ENCODE assay signal across 29 cellular contexts in genomic region chr15:74669627-74670026, GRCh38. TPM values are rescaled to one million over a fixed set of nuclear protein-coding genes. Genes with fewer than 3 reads are reported as not detected.
"Had no signal": no experiment of that assay in that cellular context is flagged by ENCODE, and none has a peak within 500 bp of the region (broad histone marks: within the 10 kb centered on the region; RNA-seq: fewer than 3 reads in every experiment).

No MANE protein-coding gene starts in this region.

- H3K27me3 Mint-ChIP-seq: stimulated activated memory B cell treated with anti-CD40 and anti-IgM and Interleukin-4, amounts not matched to agents 10 μg/mL and 1 μg/mL and 100 μg/mL, for 72 hours; stimulated activated naive B cell treated with anti-CD40 and anti-IgM and Interleukin-4, amounts not matched to agents 10 μg/mL and 1 μg/mL and 100 μg/mL, for 72 hours; stimulated activated naive CD8-positive, alpha-beta T cell treated with anti-CD3 and anti-CD28 coated beads, Interleukin-15, amount 100 ng/mL, for 72 hours; stimulated activated naive CD8-positive, alpha-beta T cell treated with anti-CD3 and anti-CD28 coated beads, Interleukin-15, Interleukin-2, amounts not matched to agents 100 ng/mL and 50 ng/mL, for 24 hours; type B pancreatic cell had no signal

- H3K9me3 ChIP-seq: stomach, suprapubic skin, testis, thoracic aorta, thyroid gland, tibial artery, tibial nerve, transverse colon, upper lobe of left lung, upper lobe of right lung, uterus, vagina had no signal

- H3K9me3 Mint-ChIP-seq: stimulated activated effector memory CD8-positive, alpha-beta T cell treated with anti-CD3 and anti-CD28 coated beads, Interleukin-12 subunit alpha, Interleukin-12 subunit beta, amount 100 ng/mL, for 72 hours; stimulated activated memory B cell treated with anti-CD40 and anti-IgM and Interleukin-4, amounts not matched to agents 10 μg/mL and 1 μg/mL and 100 μg/mL, for 72 hours; stimulated activated naive B cell treated with anti-CD40 and anti-IgM and Interleukin-4, amounts not matched to agents 10 μg/mL and 1 μg/mL and 100 μg/mL, for 72 hours; stimulated activated naive CD8-positive, alpha-beta T cell treated with anti-CD3 and anti-CD28 coated beads, Interleukin-15, amount 100 ng/mL, for 72 hours; stimulated activated naive CD8-positive, alpha-beta T cell treated with anti-CD3 and anti-CD28 coated beads, Interleukin-15, Interleukin-2, amounts not matched to agents 100 ng/mL and 50 ng/mL, for 24 hours had no signal

- H3K4me3 ChIP-seq: stomach, suprapubic skin, testis, thoracic aorta, thyroid gland, tibial artery, tibial nerve, transverse colon, upper lobe of left lung, upper lobe of right lung, uterus, vagina had no signal

- H3K4me3 Mint-ChIP-seq: stimulated activated effector memory CD8-positive, alpha-beta T cell treated with anti-CD3 and anti-CD28 coated beads, Interleukin-12 subunit alpha, Interleukin-12 subunit beta, amount 100 ng/mL, for 72 hours; stimulated activated memory B cell treated with anti-CD40 and anti-IgM and Interleukin-4, amounts not matched to agents 10 μg/mL and 1 μg/mL and 100 μg/mL, for 72 hours; stimulated activated naive B cell treated with anti-CD40 and anti-IgM and Interleukin-4, amounts not matched to agents 10 μg/mL and 1 μg/mL and 100 μg/mL, for 72 hours; stimulated activated naive CD8-positive, alpha-beta T cell treated with anti-CD3 and anti-CD28 coated beads, Interleukin-15, amount 100 ng/mL, for 72 hours; stimulated activated naive CD8-positive, alpha-beta T cell treated with anti-CD3 and anti-CD28 coated beads, Interleukin-15, Interleukin-2, amounts not matched to agents 100 ng/mL and 50 ng/mL, for 24 hours; type B pancreatic cell had no signal

- H3K27ac ChIP-seq: stomach, suprapubic skin, testis, thoracic aorta, thyroid gland, tibial artery, tibial nerve, transverse colon, upper lobe of right lung, uterus, vagina had no signal

- H3K27ac Mint-ChIP-seq: stimulated activated effector memory CD8-positive, alpha-beta T cell treated with anti-CD3 and anti-CD28 coated beads, Interleukin-12 subunit alpha, Interleukin-12 subunit beta, amount 100 ng/mL, for 72 hours; stimulated activated memory B cell treated with anti-CD40 and anti-IgM and Interleukin-4, amounts not matched to agents 10 μg/mL and 1 μg/mL and 100 μg/mL, for 72 hours; stimulated activated naive B cell treated with anti-CD40 and anti-IgM and Interleukin-4, amounts not matched to agents 10 μg/mL and 1 μg/mL and 100 μg/mL, for 72 hours; stimulated activated naive CD8-positive, alpha-beta T cell treated with anti-CD3 and anti-CD28 coated beads, Interleukin-15, amount 100 ng/mL, for 72 hours; stimulated activated naive CD8-positive, alpha-beta T cell treated with anti-CD3 and anti-CD28 coated beads, Interleukin-15, Interleukin-2, amounts not matched to agents 100 ng/mL and 50 ng/mL, for 24 hours; type B pancreatic cell had no signal

- H3K4me1 ChIP-seq: suprapubic skin, testis, uterus, vagina had no signal

- H3K36me3 ChIP-seq: uterus had no signal

- DNase-seq: stimulated activated CD4-positive, alpha-beta T cell treated with anti-CD3 and anti-CD28 coated beads, Interleukin-2, amount 100 ng/mL, for 48 hours; stimulated activated CD4-positive, alpha-beta T cell treated with anti-CD3 and anti-CD28 coated beads, Interleukin-4, amount 100 ng/mL, for 1 hour; stimulated activated CD4-positive, alpha-beta T cell treated with anti-CD3 and anti-CD28 coated beads, Interleukin-4, amount 100 ng/mL, for 24 hours; stimulated activated CD4-positive, alpha-beta T cell treated with anti-CD3 and anti-CD28 coated beads, Interleukin-4, amount 100 ng/mL, for 4 hours; stimulated activated CD8-positive, alpha-beta memory T cell treated with anti-CD3 and anti-CD28 coated beads, Interleukin-4, amount 100 ng/mL, for 48 hours; stimulated activated naive B cell treated with anti-CD40 and anti-IgM and Interleukin-4, amounts not matched to agents 10 μg/mL and 1 μg/mL and 100 μg/mL, for 72 hours; stimulated activated naive CD4-positive, alpha-beta T cell; stimulated activated naive CD4-positive, alpha-beta T cell treated with Interleukin-2 at 50 U/mL for 16 hours; stimulated activated naive CD8-positive, alpha-beta T cell treated with anti-CD3 and anti-CD28 coated beads, Interleukin-15, amount 100 ng/mL, for 72 hours; stimulated activated naive CD8-positive, alpha-beta T cell treated with anti-CD3 and anti-CD28 coated beads, Interleukin-15, Interleukin-2, amounts not matched to agents 100 U/mL and 50 U/mL, for 24 hours; stomach; substantia nigra; testis; thyroid gland; tibial artery; transverse colon; trophoblast cell; upper lobe of left lung; upper lobe of right lung; uterus had no signal

- H3K4me1 Mint-ChIP-seq: stimulated activated naive CD8-positive, alpha-beta T cell treated with anti-CD3 and anti-CD28 coated beads, Interleukin-15, amount 100 ng/mL, for 72 hours had no signal

RNA-seq across cellular contexts. Expression of gene CYP1A1, which starts 55.7 kb away (rescaled TPM):
- total RNA-seq: ureter had no signal
